In the genomic region with DNA sequence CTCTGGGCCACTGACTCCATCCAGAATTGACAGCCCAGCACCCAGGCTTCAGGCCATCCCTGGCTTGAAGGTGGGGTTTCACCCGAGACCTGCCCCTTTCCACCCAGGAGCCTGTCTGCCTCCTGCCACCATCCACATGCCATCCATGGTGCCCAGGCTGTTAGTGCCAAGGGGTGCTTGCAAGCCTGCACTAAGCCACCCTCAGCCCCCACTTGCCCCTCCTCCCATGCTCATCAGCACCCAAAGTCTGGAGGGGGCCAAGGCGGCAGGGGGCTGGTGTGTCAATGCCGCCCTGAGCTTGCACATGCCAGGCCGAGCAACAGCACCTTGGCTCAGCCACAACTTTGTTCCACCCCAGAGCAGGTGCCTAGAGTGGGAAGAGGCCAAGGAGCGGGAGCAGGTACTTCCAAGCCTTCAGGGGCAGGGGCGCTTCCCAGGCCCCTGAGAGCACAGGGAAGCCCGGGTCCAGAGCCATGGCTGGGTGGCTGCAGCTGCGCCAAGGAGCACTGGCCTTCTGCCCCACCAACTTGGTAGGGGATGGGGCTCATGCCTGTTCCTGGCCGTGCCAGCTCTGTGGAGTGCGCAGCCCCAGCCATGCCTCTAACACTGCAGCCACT, we compare ENCODE assay signal across 26 cellular contexts. TPM values are rescaled to one million over a fixed set of nuclear protein-coding genes. Genes with fewer than 3 reads are reported as not detected.
"Had no signal": no experiment of that assay in that cellular context is flagged by ENCODE, and none has a peak within 500 bp of the region (broad histone marks: within the 10 kb centered on the region; RNA-seq: fewer than 3 reads in every experiment).

No MANE protein-coding gene starts in this region.

- H3K4me1 ChIP-seq: esophagus muscularis mucosa, foreskin keratinocyte, gastroesophageal sphincter, heart left ventricle, left lung, lower lobe of right lung had no signal

- DNase-seq: cerebellar nuclear complex; dermis blood vessel endothelial cell; dorsolateral prefrontal cortex; effector CD4-positive, alpha-beta T cell; effector memory CD4-positive, alpha-beta T cell; foreskin keratinocyte; heart left ventricle; hippocampal formation; left cardiac atrium; left lung; left ventricle myocardium superior; lower lobe of right lung; mesenchymal stem cell; midbrain had no signal

- H3K4me3 ChIP-seq: coronary artery, dorsolateral prefrontal cortex, esophagus muscularis mucosa, gastroesophageal sphincter, heart left ventricle, left lung, lower lobe of right lung had no signal

- ATAC-seq: foreskin keratinocyte, gastroesophageal sphincter, heart left ventricle, left cardiac atrium, left lung, left ventricle myocardium superior, lower lobe of right lung had no signal

- H3K27me3 ChIP-seq: esophagus muscularis mucosa, gastroesophageal sphincter, heart left ventricle, left lung had no signal

- H3K36me3 ChIP-seq: esophagus muscularis mucosa, gastroesophageal sphincter, heart left ventricle, left lung, lower lobe of right lung had no signal

- H3K27ac ChIP-seq: coronary artery, dorsolateral prefrontal cortex, esophagus muscularis mucosa, foreskin keratinocyte, gastroesophageal sphincter, heart left ventricle, left lung, lower lobe of right lung had no signal

RNA-seq across cellular contexts. Expression of a gene that starts 12.0 kb away (rescaled TPM):
- total RNA-seq: dermis blood vessel endothelial cell, endothelial cell of umbilical vein, epithelial cell of proximal tubule, fibroblast of lung, fibroblast of villous mesenchyme, foreskin keratinocyte, frontal cortex, gastroesophageal sphincter, heart left ventricle, left cardiac atrium, left ventricle myocardium superior, lower leg skin, lung microvascular endothelial cell, mononuclear cell had no signal
- polyA plus RNA-seq: endothelial cell of umbilical vein, esophagus, fibroblast of lung, foreskin keratinocyte, heart left ventricle had no signal
